In the genomic region with DNA sequence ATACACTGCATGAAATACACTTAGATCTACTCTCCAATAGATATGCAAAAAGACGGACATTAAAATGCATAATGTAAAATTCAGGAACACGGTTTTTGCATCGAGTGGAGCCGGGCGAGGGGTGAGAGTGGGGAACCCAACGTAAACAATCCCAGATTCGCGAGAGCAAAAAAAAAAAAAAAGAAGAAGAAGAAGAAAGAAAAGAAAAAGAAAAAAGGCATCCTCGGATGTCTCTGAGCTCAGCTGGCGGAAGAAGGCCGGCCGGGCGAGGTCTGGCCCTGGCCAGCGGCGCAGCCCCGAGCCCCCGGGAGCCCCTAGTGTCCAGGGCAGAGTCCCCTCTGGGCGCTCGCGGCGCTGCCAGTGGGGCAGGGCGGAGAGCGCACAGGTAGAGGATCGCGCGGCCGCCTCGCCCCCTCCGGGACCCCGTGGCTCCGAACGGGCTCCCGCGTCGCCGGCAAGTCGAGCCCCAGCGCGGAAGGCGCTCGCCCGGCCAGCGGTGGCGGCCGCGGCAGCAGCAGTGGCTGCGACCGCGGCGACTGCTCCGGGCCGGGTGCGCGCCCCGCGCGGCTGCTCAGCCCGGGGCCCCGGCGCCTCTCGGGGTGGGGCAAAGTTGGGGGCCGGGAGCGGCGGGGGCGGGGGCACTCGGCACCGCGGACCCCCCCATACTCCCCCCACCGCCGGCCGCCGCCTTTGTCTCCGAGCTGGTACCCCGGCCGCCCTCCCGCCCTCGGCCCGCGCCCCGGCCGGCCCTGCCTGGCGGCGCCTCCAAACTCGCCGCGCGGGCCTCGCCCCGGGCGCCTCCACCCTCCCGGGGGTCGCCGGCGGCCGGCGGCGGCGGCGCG, we compare ENCODE assay signal across 8 cellular contexts. TPM values are rescaled to one million over a fixed set of nuclear protein-coding genes. Genes with fewer than 3 reads are reported as not detected.
DNase-seq lines count a peak whose midpoint lies in the region; ATAC-seq, FAIRE-seq and TF ChIP-seq lines count a peak whose summit lies in the region.
"Had no signal": no experiment of that assay in that cellular context is flagged by ENCODE, and none has a peak within 500 bp of the region (broad histone marks: within the 10 kb centered on the region; RNA-seq: fewer than 3 reads in every experiment).

No MANE protein-coding gene starts in this region.

- no peaks in the 10 kb centered on the region for H4K20me1 ChIP-seq in HepG2 (ENCODE audit: insufficient read depth, low read length)

- POLR2A ChIA-PET in MCF 10A (lab: Yijun Ruan, JAX) (interaction anchor here (0.6 to 10.2 kb wide), 9 partner anchors 11 to 964 kb away, joined by 3 to 111 read pairs (median 5); partner anchors contain the start of genes DHX38, TXNL4B and ZFHX3), HepG2 (lab: Yijun Ruan, JAX) (interaction anchor here (0.6 to 5.1 kb wide), 6 partner anchors 10 to 180 kb away, joined by 3 to 36 read pairs (median 6); partner anchors contain the start of gene ZFHX3)

- TF ChIP-seq RAD21 in Ishikawa (IDR thresholded peaks at IDR 0.05; ENCODE audit: low read depth) (no peak), HepG2 (CRISPR knock-in tag; IDR thresholded peaks at IDR 0.05) (peak; percentile 69)

- H3K4me2 ChIP-seq in HepG2 (ENCODE audit: low read depth, low read length): peak overlapping the region; percentile 98

- no peak for FAIRE-seq in HepG2 (lab: Jason Lieb, UNC)
- FAIRE-seq: endometrium had no signal

- no peak for TF ChIP-seq EP300 in Ishikawa (IDR thresholded peaks at IDR 0.05; ENCODE audit: borderline replicate concordance)
- no peak for TF ChIP-seq EP300 in HepG2 (IDR thresholded peaks at IDR 0.05; ENCODE audit: low read depth in 2 of 2, low read length in 2 of 2)
- TF ChIP-seq EP300 in HepG2 (CRISPR knock-in tag; IDR thresholded peaks at IDR 0.05; ENCODE audit: borderline replicate concordance): no peak

- H2AFZ ChIP-seq in HepG2 (ENCODE audit: low read length): no peak overlapping the region

- under 1% methylated on average over 46 of the region's 100 CpGs for WGBS in HepG2 (ENCODE audit: low lambda C conversion rate)
- WGBS in thymus: under 1% methylated on average over 100 of the region's 100 CpGs

- H3K4me1 Mint-ChIP-seq in MCF 10A (ENCODE audit: insufficient read depth, unreplicated experiment): peaks cover 37% of the 10 kb centered on the region

- BruUV-seq in MCF 10A (replicated peaks; lab: Mats Ljungman, UMichigan) (no TSS peak), HepG2 (replicated peaks; lab: Mats Ljungman, UMichigan) (no TSS peak)

- H3K36me3 Mint-ChIP-seq in MCF 10A (ENCODE audit: insufficient read depth, unreplicated experiment): peaks cover 14% of the 10 kb centered on the region

- no peaks in the 10 kb centered on the region for H3K27me3 ChIP-seq in HepG2 (ENCODE audit: control insufficient read depth in 1 of 2, insufficient read depth in 2 of 2, low read length in 2 of 2)
- H3K27me3 ChIP-seq in thymus (ENCODE audit: control insufficient read depth, insufficient read depth): peaks cover 72% of the 10 kb centered on the region

- H3K36me3 ChIP-seq in HepG2 (replicated peaks in 1 of 2; ENCODE audit: control insufficient read depth in 1 of 2, insufficient read depth in 2 of 2, low read length in 2 of 2) (no peaks in the 10 kb centered on the region), thymus (ENCODE audit: control insufficient read depth, insufficient read depth) (no peaks in the 10 kb centered on the region)

- H3K27ac Mint-ChIP-seq in MCF 10A (ENCODE audit: low read depth, unreplicated experiment): no peak overlapping the region

- TF ChIP-seq POLR2A in HepG2 (IDR thresholded peaks at IDR 0.05; ENCODE audit: insufficient read depth in 1 of 2, low read depth in 2 of 2, low read length in 2 of 2): peak; percentile 46 to 55; a peak in 2 of 4 replicates

- in situ Hi-C loops in HepG2 (cut with HindIII; ENCODE audit: extremely low pct_ligation_motif_present, low pct_unique_long_range_greater_than_20kb): loop anchor here (5.0 kb wide), 1 partner anchor 180 kb away; no protein-coding TSS in a partner anchor

- peaks cover 47% of the 10 kb centered on the region for H3K79me2 ChIP-seq in HepG2 (ENCODE audit: insufficient read depth, low read length)

- ATAC-seq in GM21529 (IDR thresholded peaks at IDR 0.05; ENCODE audit: unreplicated experiment) (peak; percentile 51), HepG2 (peak; percentile 69)

- H3K27me3 Mint-ChIP-seq in MCF 10A (ENCODE audit: insufficient read depth, unreplicated experiment): no peaks in the 10 kb centered on the region

- H3K4me3 ChIP-seq in GM12875 (ENCODE audit: low read depth, low read length) (peak overlapping the region; percentile 71), HepG2 (replicated peaks in 1 of 3; ENCODE audit: insufficient read depth in 1 of 3, low read depth in 2 of 3, low read length in 3 of 3) (peak overlapping the region; percentile 75 to 91 (median 77)), thymus (ENCODE audit: low read length) (peak overlapping the region; percentile 80)

- DNase-seq in MCF 10A (ENCODE audit: unreplicated experiment) (no peak), HepG2 (ENCODE audit: low spot score) (no peak), NCI-H2029 treated with DMSO at 0.1 percent for 48 hours (lab: John Stamatoyannopoulos, UW) (no peak)

- no peaks in the 10 kb centered on the region for H3K9me3 ChIP-seq in HepG2 (ENCODE audit: low read length)
- H3K9me3 ChIP-seq in thymus (ENCODE audit: control insufficient read depth): no peaks in the 10 kb centered on the region

- H3K9me3 Mint-ChIP-seq in MCF 10A (ENCODE audit: unreplicated experiment): no peaks in the 10 kb centered on the region

- peak overlapping the region; percentile 86 for H3K9ac ChIP-seq in HepG2 (ENCODE audit: insufficient read depth, low read depth, low read length)

- intact Hi-C loops in MCF 10A (cut with micrococcal nuclease): loop anchor here (2.0 to 10.0 kb wide), 6 partner anchors 55 to 393 kb away; no protein-coding TSS in a partner anchor
- intact Hi-C loops in HepG2 (cut with micrococcal nuclease; ENCODE audit: unreplicated experiment): loop anchor here (2.0 to 5.0 kb wide), 3 partner anchors 13 to 140 kb away; no protein-coding TSS in a partner anchor

- peak overlapping the region; percentile 87 for H3K4me3 Mint-ChIP-seq in MCF 10A (ENCODE audit: unreplicated experiment)

- CTCF ChIA-PET in MCF 10A (lab: Yijun Ruan, JAX): interaction anchor here (0.5 to 2.3 kb wide), 7 partner anchors 36 to 521 kb away, joined by 3 to 9 read pairs (median 5); no protein-coding TSS in a partner anchor
- CTCF ChIA-PET in HepG2 (lab: Yijun Ruan, JAX; ENCODE audit: low intra/inter-chr PET ratio, low total read pairs): no interaction called here

- H3K27ac ChIP-seq in HepG2 (ENCODE audit: extremely low read length, insufficient read depth, low read length) (peak overlapping the region; percentile 82), thymus (ENCODE audit: low read depth) (peak overlapping the region; percentile 68)

- TF ChIP-seq CTCF in GM12875 (IDR thresholded peaks at IDR 0.05; ENCODE audit: borderline replicate concordance, insufficient read depth, low read depth, low read length) (peak; percentile 39), MCF 10A (IDR thresholded peaks at IDR 0.05; ENCODE audit: unreplicated experiment) (peak; percentile 9), HepG2 (CRISPR knock-in tag; IDR thresholded peaks at IDR 0.05) (peak; percentile 44)

- peaks cover 59% of the 10 kb centered on the region for H3K4me1 ChIP-seq in HepG2 (ENCODE audit: insufficient read depth, low read length)
- peaks cover 6% of the 10 kb centered on the region for H3K4me1 ChIP-seq in thymus (ENCODE audit: control insufficient read depth, insufficient read depth, low read length)

TF ChIP-seq in Ishikawa, 13 proteins besides CTCF, POLR2A, EP300 and RAD21:
- TF ChIP-seq ZBTB7A (IDR thresholded peaks at IDR 0.05; ENCODE audit: low read depth) (peak; percentile 87), EGR1 (IDR thresholded peaks at IDR 0.05) (no peak)

TF ChIP-seq in HepG2, 621 proteins besides CTCF, POLR2A, EP300 and RAD21 (continues in another document):
- TF ChIP-seq NFE2L1 (CRISPR knock-in tag; IDR thresholded peaks at IDR 0.05; ENCODE audit: borderline replicate concordance) (no peak), HNRNPLL (IDR thresholded peaks at IDR 0.05; ENCODE audit: low read depth, low read length, poor library complexity, severe bottlenecking) (peak; percentile 73)

RNA-seq across cellular contexts. Expression of gene ZFHX3, which starts 9.7 kb away (rescaled TPM):
- total RNA-seq in MCF 10A (2022) (21.1 and 27.4 TPM in 2 replicates), HepG2 (2016; rRNA removed; fragmentation: Illumina TruSeq; extraction: Trizol) (6.0 and 12.3 TPM in 2 replicates)
- total RNA-seq in HepG2 (2016; cell fraction: cytosol; rRNA removed; fragmentation: Illumina TruSeq; extraction: Trizol; ENCODE audit: low read depth): 1.8 and 1.9 TPM in 2 replicates
- 5.6 and 10.6 TPM in 2 replicates for total RNA-seq in HepG2 (2016; cell fraction: insoluble cytoplasmic fraction; rRNA removed; fragmentation: Illumina TruSeq; extraction: Trizol)
- total RNA-seq in HepG2 (2016; cell fraction: membrane; rRNA removed; fragmentation: Illumina TruSeq; extraction: Trizol): 5.0 and 5.6 TPM in 2 replicates
- 15.3 and 19.7 TPM in 2 replicates for total RNA-seq in HepG2 (2016; cell fraction: nucleus; rRNA removed; fragmentation: Illumina TruSeq; extraction: Trizol)
- polyA plus RNA-seq in HepG2 (2011; rRNA removed) (5.0 and 5.3 TPM in 2 replicates), thymus (1.9 TPM)
- 3.5 and 4.2 TPM in 2 replicates for polyA plus RNA-seq in HepG2 (2011; cell fraction: cytosol; rRNA removed)
- 10.2 and 11.2 TPM in 2 replicates for polyA plus RNA-seq in HepG2 (2011; cell fraction: nucleus; rRNA removed)
- polyA plus RNA-seq in HepG2 (2012): 12.6 and 14.4 TPM in 2 replicates
- polyA plus RNA-seq in HepG2 (2016; cell fraction: cytosol; fragmentation: Illumina TruSeq; extraction: Trizol; ENCODE audit: low read depth): 0.31 and 0.36 TPM in 2 replicates
- 8.6 and 11.4 TPM in 2 replicates for polyA plus RNA-seq in HepG2 (2016; cell fraction: insoluble cytoplasmic fraction; fragmentation: Illumina TruSeq; extraction: Trizol; ENCODE audit: low read depth)
- polyA plus RNA-seq in HepG2 (2016; cell fraction: membrane; fragmentation: Illumina TruSeq; extraction: Trizol; ENCODE audit: low read depth): 1.0 and 1.4 TPM in 2 replicates
- polyA plus RNA-seq in HepG2 (2016; cell fraction: nucleus; fragmentation: Illumina TruSeq; extraction: Trizol; ENCODE audit: insufficient read depth, low read depth): 16.2 and 17.6 TPM in 2 replicates
- polyA minus RNA-seq in HepG2 (2011; rRNA and poly(A)+ RNA removed; ENCODE audit: low replicate concordance): 12.7 and 18.2 TPM in 2 replicates
- polyA minus RNA-seq in HepG2 (2011; cell fraction: cytosol; rRNA and poly(A)+ RNA removed): 16.9 and 20.7 TPM in 2 replicates
- polyA minus RNA-seq in HepG2 (2011; cell fraction: nucleus; rRNA and poly(A)+ RNA removed): 23.9 and 27.2 TPM in 2 replicates
